ENCODE assay signal across 1 cellular context in the genomic region with DNA sequence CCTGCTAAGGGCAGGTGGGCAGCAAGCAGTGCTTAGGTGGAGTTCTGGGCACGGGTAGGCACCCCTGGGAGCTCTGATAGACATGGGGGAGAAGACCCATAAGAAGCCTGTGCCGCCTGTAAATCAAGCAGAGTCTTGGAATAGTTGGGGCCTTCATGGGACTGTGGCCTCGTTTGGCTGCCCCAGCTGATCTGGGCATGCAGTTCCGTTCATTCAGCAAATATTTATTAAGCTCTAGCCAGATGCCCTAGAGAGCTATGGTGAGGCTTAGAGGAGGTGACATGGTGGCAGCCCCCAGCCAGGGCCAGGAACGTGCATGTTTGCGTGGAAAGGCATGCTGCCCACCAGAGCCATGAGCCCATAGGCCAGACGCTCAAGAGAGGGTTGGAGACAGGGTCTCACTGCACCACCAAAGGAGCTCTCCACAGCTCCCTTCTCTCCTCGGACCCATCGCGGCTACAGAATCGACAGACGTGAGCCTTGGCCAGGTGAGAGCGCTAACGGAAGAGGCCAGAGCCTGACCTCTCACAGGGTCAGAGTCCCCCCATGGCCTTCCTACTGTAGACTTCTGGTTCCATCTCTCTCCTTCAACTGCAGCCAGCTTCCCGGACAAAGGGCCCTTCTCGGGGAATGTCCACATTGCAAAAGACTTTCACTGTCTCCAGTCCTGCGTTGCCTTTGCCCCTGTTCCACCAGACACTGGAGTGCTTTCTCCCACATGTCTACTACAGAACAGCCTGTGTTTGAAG.
TF ChIP-seq lines count a peak whose summit lies in the region.

No MANE protein-coding gene starts in this region.

TF ChIP-seq in HepG2, 621 proteins besides CTCF, POLR2A, EP300 and RAD21 (continued from another document and continues in another):
- TF ChIP-seq, protein P1, sequence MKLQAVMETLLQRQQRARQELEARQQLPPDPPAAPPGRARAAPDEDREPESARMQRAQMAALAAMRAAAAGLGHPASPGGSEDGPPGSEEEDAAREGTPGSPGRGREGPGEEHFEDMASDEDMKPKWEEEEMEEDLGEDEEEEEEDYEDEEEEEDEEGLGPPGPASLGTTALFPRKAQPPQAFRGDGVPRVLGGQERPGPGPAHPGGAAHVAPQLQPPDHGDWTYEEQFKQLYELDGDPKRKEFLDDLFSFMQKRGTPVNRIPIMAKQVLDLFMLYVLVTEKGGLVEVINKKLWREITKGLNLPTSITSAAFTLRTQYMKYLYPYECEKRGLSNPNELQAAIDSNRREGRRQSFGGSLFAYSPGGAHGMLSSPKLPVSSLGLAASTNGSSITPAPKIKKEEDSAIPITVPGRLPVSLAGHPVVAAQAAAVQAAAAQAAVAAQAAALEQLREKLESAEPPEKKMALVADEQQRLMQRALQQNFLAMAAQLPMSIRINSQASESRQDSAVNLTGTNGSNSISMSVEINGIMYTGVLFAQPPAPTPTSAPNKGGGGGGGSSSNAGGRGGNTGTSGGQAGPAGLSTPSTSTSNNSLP (IDR thresholded peaks at IDR 0.05; ENCODE audit: low read depth, low read length) = no peak
- TF ChIP-seq ARNT2 (CRISPR knock-in tag; IDR thresholded peaks at IDR 0.05; ENCODE audit: low read depth) (no peak), IKZF1 (IDR thresholded peaks at IDR 0.05) (no peak), ZNF17 (CRISPR knock-in tag; IDR thresholded peaks at IDR 0.05) (no peak), BRD4 (CRISPR knock-in tag; IDR thresholded peaks at IDR 0.05) (0 out of 2 replicates have a peak, but pooled peaks have one; percentile 33), REXO4 (CRISPR knock-in tag; IDR thresholded peaks at IDR 0.05; ENCODE audit: borderline replicate concordance) (no peak), TARDBP (CRISPR knock-in tag; IDR thresholded peaks at IDR 0.05) (peak; percentile 54; the same call in 1 of the 2 replicates), PAF1 (CRISPR knock-in tag; IDR thresholded peaks at IDR 0.05) (no peak), NCOA1 (CRISPR knock-in tag; IDR thresholded peaks at IDR 0.05) (no peak), IKZF4 (CRISPR knock-in tag; IDR thresholded peaks at IDR 0.05; ENCODE audit: borderline replicate concordance, low read depth, not compliant biosample characterization) (no peak), RELA (CRISPR knock-in tag; IDR thresholded peaks at IDR 0.05) (peak; percentile 94), ZNF605 (CRISPR knock-in tag; IDR thresholded peaks at IDR 0.05) (peak; percentile 83; the same call in 1 of the 2 replicates), ZNF615 (CRISPR knock-in tag; IDR thresholded peaks at IDR 0.05; ENCODE audit: borderline replicate concordance) (no peak), ZNF460 (CRISPR knock-in tag; IDR thresholded peaks at IDR 0.05; ENCODE audit: borderline replicate concordance) (no peak), ZNF564 (CRISPR knock-in tag; IDR thresholded peaks at IDR 0.05) (peak; percentile 51; the same call in 1 of the 2 replicates), RXRB (CRISPR knock-in tag; IDR thresholded peaks at IDR 0.05; ENCODE audit: borderline replicate concordance) (peak; percentile 81), ZBTB7A (CRISPR knock-in tag; IDR thresholded peaks at IDR 0.05) (no peak), ZBTB20 (CRISPR knock-in tag; IDR thresholded peaks at IDR 0.05; ENCODE audit: borderline replicate concordance, low read depth) (no peak), DNMT1 (CRISPR knock-in tag; IDR thresholded peaks at IDR 0.05) (no peak), WIZ (CRISPR knock-in tag; IDR thresholded peaks at IDR 0.05) (0 out of 2 replicates have a peak, but pooled peaks have one; percentile 62), MTF2 (CRISPR knock-in tag; IDR thresholded peaks at IDR 0.05; ENCODE audit: borderline replicate concordance) (no peak), ZNF841 (CRISPR knock-in tag; IDR thresholded peaks at IDR 0.05; ENCODE audit: borderline replicate concordance) (no peak), ARNT (IDR thresholded peaks at IDR 0.05) (no peak), MLLT10 (CRISPR knock-in tag; IDR thresholded peaks at IDR 0.05) (no peak), ZNF746 (CRISPR knock-in tag; IDR thresholded peaks at IDR 0.05) (0 out of 2 replicates have a peak, but pooled peaks have one; percentile 54), ZNF83 (CRISPR knock-in tag; IDR thresholded peaks at IDR 0.05; ENCODE audit: borderline replicate concordance) (no peak), SAP130 (CRISPR knock-in tag; IDR thresholded peaks at IDR 0.05; ENCODE audit: low read depth) (no peak), PTBP1 (IDR thresholded peaks at IDR 0.05; ENCODE audit: low read depth, low read length, poor library complexity, severe bottlenecking) (no peak), ZNF367 (CRISPR knock-in tag; IDR thresholded peaks at IDR 0.05; ENCODE audit: borderline replicate concordance) (no peak), HNRNPLL (IDR thresholded peaks at IDR 0.05; ENCODE audit: low read depth, low read length, poor library complexity, severe bottlenecking) (no peak), U2AF2 (IDR thresholded peaks at IDR 0.05; ENCODE audit: low read depth, low read length) (no peak), SIX1 (CRISPR knock-in tag; IDR thresholded peaks at IDR 0.05; ENCODE audit: borderline replicate concordance) (0 out of 2 replicates have a peak, but pooled peaks have one; percentile 16), PAX8 (CRISPR knock-in tag; IDR thresholded peaks at IDR 0.05; ENCODE audit: borderline replicate concordance) (no peak), ZSCAN25 (CRISPR knock-in tag; IDR thresholded peaks at IDR 0.05) (no peak; the same call in 1 of the 2 replicates), SOX5 (CRISPR knock-in tag; IDR thresholded peaks at IDR 0.05; ENCODE audit: borderline replicate concordance) (peak; percentile 40; the same call in 1 of the 2 replicates), ZFP62 (CRISPR knock-in tag; IDR thresholded peaks at IDR 0.05) (no peak), KDM2A (CRISPR knock-in tag; IDR thresholded peaks at IDR 0.05; ENCODE audit: borderline replicate concordance, low read depth) (no peak), ZFX (CRISPR knock-in tag; IDR thresholded peaks at IDR 0.05; ENCODE audit: low read depth) (peak; percentile 34), SIX4 (CRISPR knock-in tag; IDR thresholded peaks at IDR 0.05) (no peak)
- TF ChIP-seq, protein P2, sequence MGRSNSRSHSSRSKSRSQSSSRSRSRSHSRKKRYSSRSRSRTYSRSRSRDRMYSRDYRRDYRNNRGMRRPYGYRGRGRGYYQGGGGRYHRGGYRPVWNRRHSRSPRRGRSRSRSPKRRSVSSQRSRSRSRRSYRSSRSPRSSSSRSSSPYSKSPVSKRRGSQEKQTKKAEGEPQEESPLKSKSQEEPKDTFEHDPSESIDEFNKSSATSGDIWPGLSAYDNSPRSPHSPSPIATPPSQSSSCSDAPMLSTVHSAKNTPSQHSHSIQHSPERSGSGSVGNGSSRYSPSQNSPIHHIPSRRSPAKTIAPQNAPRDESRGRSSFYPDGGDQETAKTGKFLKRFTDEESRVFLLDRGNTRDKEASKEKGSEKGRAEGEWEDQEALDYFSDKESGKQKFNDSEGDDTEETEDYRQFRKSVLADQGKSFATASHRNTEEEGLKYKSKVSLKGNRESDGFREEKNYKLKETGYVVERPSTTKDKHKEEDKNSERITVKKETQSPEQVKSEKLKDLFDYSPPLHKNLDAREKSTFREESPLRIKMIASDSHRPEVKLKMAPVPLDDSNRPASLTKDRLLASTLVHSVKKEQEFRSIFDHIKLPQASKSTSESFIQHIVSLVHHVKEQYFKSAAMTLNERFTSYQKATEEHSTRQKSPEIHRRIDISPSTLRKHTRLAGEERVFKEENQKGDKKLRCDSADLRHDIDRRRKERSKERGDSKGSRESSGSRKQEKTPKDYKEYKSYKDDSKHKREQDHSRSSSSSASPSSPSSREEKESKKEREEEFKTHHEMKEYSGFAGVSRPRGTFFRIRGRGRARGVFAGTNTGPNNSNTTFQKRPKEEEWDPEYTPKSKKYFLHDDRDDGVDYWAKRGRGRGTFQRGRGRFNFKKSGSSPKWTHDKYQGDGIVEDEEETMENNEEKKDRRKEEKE (IDR thresholded peaks at IDR 0.05) = no peak
- TF ChIP-seq, protein P3, sequence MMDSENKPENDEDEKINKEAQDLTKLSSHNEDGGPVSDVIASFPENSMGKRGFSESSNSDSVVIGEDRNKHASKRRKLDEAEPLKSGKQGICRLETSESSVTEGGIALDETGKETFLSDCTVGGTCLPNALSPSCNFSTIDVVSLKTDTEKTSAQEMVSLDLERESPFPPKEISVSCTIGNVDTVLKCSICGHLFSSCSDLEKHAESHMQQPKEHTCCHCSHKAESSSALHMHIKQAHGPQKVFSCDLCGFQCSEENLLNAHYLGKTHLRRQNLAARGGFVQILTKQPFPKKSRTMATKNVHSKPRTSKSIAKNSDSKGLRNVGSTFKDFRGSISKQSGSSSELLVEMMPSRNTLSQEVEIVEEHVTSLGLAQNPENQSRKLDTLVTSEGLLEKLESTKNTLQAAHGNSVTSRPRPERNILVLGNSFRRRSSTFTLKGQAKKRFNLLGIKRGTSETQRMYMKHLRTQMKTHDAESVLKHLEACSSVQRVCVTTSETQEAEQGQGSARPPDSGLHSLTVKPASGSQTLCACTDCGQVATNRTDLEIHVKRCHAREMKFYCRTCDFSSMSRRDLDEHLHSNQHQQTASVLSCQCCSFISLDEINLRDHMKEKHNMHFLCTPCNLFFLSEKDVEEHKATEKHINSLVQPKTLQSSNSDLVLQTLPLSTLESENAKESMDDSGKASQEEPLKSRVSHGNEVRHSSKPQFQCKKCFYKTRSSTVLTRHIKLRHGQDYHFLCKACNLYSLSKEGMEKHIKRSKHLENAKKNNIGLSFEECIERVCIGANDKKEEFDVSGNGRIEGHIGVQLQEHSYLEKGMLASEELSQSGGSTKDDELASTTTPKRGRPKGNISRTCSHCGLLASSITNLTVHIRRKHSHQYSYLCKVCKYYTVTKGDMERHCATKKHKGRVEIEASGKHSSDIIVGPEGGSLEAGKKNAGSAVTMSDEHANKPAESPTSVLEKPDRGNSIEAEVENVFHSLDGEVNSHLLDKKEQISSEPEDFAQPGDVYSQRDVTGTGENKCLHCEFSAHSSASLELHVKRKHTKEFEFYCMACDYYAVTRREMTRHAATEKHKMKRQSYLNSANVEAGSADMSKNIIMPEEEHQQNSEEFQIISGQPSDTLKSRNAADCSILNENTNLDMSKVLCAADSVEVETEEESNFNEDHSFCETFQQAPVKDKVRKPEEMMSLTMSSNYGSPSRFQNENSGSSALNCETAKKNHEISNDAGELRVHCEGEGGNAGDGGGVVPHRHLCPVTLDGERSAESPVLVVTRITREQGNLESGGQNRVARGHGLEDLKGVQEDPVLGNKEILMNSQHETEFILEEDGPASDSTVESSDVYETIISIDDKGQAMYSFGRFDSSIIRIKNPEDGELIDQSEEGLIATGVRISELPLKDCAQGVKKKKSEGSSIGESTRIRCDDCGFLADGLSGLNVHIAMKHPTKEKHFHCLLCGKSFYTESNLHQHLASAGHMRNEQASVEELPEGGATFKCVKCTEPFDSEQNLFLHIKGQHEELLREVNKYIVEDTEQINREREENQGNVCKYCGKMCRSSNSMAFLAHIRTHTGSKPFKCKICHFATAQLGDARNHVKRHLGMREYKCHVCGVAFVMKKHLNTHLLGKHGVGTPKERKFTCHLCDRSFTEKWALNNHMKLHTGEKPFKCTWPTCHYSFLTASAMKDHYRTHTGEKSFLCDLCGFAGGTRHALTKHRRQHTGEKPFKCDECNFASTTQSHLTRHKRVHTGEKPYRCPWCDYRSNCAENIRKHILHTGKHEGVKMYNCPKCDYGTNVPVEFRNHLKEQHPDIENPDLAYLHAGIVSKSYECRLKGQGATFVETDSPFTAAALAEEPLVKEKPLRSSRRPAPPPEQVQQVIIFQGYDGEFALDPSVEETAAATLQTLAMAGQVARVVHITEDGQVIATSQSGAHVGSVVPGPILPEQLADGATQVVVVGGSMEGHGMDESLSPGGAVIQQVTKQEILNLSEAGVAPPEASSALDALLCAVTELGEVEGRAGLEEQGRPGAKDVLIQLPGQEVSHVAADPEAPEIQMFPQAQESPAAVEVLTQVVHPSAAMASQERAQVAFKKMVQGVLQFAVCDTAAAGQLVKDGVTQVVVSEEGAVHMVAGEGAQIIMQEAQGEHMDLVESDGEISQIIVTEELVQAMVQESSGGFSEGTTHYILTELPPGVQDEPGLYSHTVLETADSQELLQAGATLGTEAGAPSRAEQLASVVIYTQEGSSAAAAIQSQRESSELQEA (CRISPR knock-in tag; IDR thresholded peaks at IDR 0.05; ENCODE audit: not compliant biosample characterization) = no peak
- TF ChIP-seq, protein P4, sequence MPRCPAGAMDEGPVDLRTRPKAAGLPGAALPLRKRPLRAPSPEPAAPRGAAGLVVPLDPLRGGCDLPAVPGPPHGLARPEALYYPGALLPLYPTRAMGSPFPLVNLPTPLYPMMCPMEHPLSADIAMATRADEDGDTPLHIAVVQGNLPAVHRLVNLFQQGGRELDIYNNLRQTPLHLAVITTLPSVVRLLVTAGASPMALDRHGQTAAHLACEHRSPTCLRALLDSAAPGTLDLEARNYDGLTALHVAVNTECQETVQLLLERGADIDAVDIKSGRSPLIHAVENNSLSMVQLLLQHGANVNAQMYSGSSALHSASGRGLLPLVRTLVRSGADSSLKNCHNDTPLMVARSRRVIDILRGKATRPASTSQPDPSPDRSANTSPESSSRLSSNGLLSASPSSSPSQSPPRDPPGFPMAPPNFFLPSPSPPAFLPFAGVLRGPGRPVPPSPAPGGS (CRISPR knock-in tag; IDR thresholded peaks at IDR 0.05) = no peak
- TF ChIP-seq, protein P5, sequence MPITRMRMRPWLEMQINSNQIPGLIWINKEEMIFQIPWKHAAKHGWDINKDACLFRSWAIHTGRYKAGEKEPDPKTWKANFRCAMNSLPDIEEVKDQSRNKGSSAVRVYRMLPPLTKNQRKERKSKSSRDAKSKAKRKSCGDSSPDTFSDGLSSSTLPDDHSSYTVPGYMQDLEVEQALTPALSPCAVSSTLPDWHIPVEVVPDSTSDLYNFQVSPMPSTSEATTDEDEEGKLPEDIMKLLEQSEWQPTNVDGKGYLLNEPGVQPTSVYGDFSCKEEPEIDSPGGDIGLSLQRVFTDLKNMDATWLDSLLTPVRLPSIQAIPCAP (CRISPR knock-in tag; IDR thresholded peaks at IDR 0.05; ENCODE audit: low read depth) = no peak
- TF ChIP-seq, protein P6, sequence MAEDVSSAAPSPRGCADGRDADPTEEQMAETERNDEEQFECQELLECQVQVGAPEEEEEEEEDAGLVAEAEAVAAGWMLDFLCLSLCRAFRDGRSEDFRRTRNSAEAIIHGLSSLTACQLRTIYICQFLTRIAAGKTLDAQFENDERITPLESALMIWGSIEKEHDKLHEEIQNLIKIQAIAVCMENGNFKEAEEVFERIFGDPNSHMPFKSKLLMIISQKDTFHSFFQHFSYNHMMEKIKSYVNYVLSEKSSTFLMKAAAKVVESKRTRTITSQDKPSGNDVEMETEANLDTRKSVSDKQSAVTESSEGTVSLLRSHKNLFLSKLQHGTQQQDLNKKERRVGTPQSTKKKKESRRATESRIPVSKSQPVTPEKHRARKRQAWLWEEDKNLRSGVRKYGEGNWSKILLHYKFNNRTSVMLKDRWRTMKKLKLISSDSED (CRISPR knock-in tag; IDR thresholded peaks at IDR 0.05) = no peak
- TF ChIP-seq, protein P7, sequence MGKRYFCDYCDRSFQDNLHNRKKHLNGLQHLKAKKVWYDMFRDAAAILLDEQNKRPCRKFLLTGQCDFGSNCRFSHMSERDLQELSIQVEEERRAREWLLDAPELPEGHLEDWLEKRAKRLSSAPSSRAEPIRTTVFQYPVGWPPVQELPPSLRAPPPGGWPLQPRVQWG (CRISPR knock-in tag; IDR thresholded peaks at IDR 0.05; ENCODE audit: borderline replicate concordance, low read depth) = no peak
